13 cellular contexts compared by ENCODE assay signal in genomic region chr9:116647515-116647809, GRCh38. TPM values are rescaled to one million over a fixed set of nuclear protein-coding genes. Genes with fewer than 3 reads are reported as not detected.
A peak's percentile ranks its signal among the peaks of the same experiment; 100 is the strongest.
DNase-seq lines count a peak whose midpoint lies in the region; ATAC-seq and TF ChIP-seq lines count a peak whose summit lies in the region.
"Had no signal": no experiment of that assay in that cellular context is flagged by ENCODE, and none has a peak within 500 bp of the region (broad histone marks: within the 10 kb centered on the region; RNA-seq: fewer than 3 reads in every experiment).

No MANE protein-coding gene starts in this region.

- no peaks in the 10 kb centered on the region for H3K27me3 ChIP-seq in PC-9 (ENCODE audit: insufficient read depth, low read depth)
- H3K27me3 ChIP-seq in right atrium auricular region: no peaks in the 10 kb centered on the region
- H3K27me3 ChIP-seq in testis: no peaks in the 10 kb centered on the region
- no peaks in the 10 kb centered on the region for H3K27me3 ChIP-seq in mesenchymal stem cell (ENCODE audit: control insufficient read depth in 1 of 2, insufficient read depth in 1 of 2, low read length in 2 of 2)
- H3K27me3 ChIP-seq: gastroesophageal sphincter, uterus had no signal

- no peak for DNase-seq in PC-9
- DNase-seq in right atrium auricular region (ENCODE audit: low spot score): peak; percentile 91
- peak; percentile 26 for DNase-seq in testis
- DNase-seq in T-helper 2 cell: no peak
- no peak for DNase-seq in stimulated activated naive CD4-positive, alpha-beta T cell (lab: John Stamatoyannopoulos, UW)
- no peak for DNase-seq in mesenchymal stem cell
- DNase-seq: activated CD4-positive, CD25-positive, alpha-beta regulatory T cell; NCI-H446 treated with DMSO at 0.1 percent for 48 hours; SIG-M5; T-helper 17 cell; uterus had no signal

- H2AFZ ChIP-seq in PC-9 (no peak overlapping the region), mesenchymal stem cell (ENCODE audit: low read depth, low read length) (no peak overlapping the region)

- H3K23ac ChIP-seq in mesenchymal stem cell (ENCODE audit: low read length in 2 of 2): no peak overlapping the region

- no peak overlapping the region for H2BK12ac ChIP-seq in mesenchymal stem cell (ENCODE audit: low read length in 2 of 2)

- H2BK120ac ChIP-seq in mesenchymal stem cell (ENCODE audit: low read depth, low read length): no peak overlapping the region

- H3K4ac ChIP-seq in mesenchymal stem cell (ENCODE audit: low read depth in 1 of 2, low read length in 2 of 2): no peak overlapping the region

- H3K79me1 ChIP-seq in mesenchymal stem cell (replicated peaks; ENCODE audit: low read length, poor library complexity, severe bottlenecking): no peaks in the 10 kb centered on the region

- no peak overlapping the region for H4K8ac ChIP-seq in mesenchymal stem cell (ENCODE audit: low read length)

- peak; percentile 22 for ATAC-seq in GM19395 (IDR thresholded peaks at IDR 0.05; ENCODE audit: unreplicated experiment)
- ATAC-seq: gastroesophageal sphincter, T-helper 17 cell had no signal

- H3K27ac ChIP-seq in PC-9 (no peak overlapping the region), right atrium auricular region (peak overlapping the region; percentile 43 to 83), testis (no peak overlapping the region), mesenchymal stem cell (ENCODE audit: low read length, poor library complexity, severe bottlenecking) (no peak overlapping the region)
- H3K27ac ChIP-seq: gastroesophageal sphincter had no signal

- H3F3A ChIP-seq in PC-9 (ENCODE audit: insufficient read depth, low read depth): no peaks in the 10 kb centered on the region

- H3K36me3 ChIP-seq in PC-9 (ENCODE audit: low read depth) (no peaks in the 10 kb centered on the region), right atrium auricular region (no peaks in the 10 kb centered on the region), testis (ENCODE audit: low read depth, missing control alignments) (no peaks in the 10 kb centered on the region), mesenchymal stem cell (ENCODE audit: control insufficient read depth in 1 of 2, insufficient read depth in 2 of 2, low read depth in 1 of 2, low read length in 2 of 2) (peaks cover 4 to 9% of the 10 kb centered on the region in 2 experiments)
- H3K36me3 ChIP-seq: uterus had no signal

- H2AK5ac ChIP-seq in mesenchymal stem cell (ENCODE audit: low read length, severe bottlenecking): no peak overlapping the region

- TF ChIP-seq CTCF in PC-9 (conservative IDR thresholded peaks at IDR 0.05) (peak; percentile 13; the same call in 1 of the 2 replicates), right atrium auricular region (IDR thresholded peaks at IDR 0.05) (no peak), testis (IDR thresholded peaks at IDR 0.05) (peak in 1 of 3 experiments; percentile 1)

- POLR2A ChIA-PET in PC-9 (lab: Charles Lee; ENCODE audit: unreplicated experiment): interaction anchor here (0.6 kb wide), 1 partner anchor 1055 kb away, joined by 3 read pairs; no protein-coding TSS in a partner anchor

- H3K9me2 ChIP-seq in PC-9 (ENCODE audit: insufficient read depth): no peaks in the 10 kb centered on the region

- H3K18ac ChIP-seq in mesenchymal stem cell (ENCODE audit: low read depth in 1 of 2, low read length in 2 of 2): no peak overlapping the region

- CTCF ChIA-PET in PC-9 (lab: Charles Lee): interaction anchor here (0.6 to 1.2 kb wide), 2 partner anchors 1054 to 1357 kb away, joined by 4 to 5 read pairs; no protein-coding TSS in a partner anchor

- no peaks in the 10 kb centered on the region for H4K20me1 ChIP-seq in PC-9 (ENCODE audit: insufficient read depth)

- no TSS peak for BruUV-seq in PC-9 (replicated peaks; lab: Mats Ljungman, UMichigan)

- no peak for TF ChIP-seq POLR2A in testis (IDR thresholded peaks at IDR 0.05)

- no peak overlapping the region for H3K9ac ChIP-seq in mesenchymal stem cell (ENCODE audit: low read length)

- H3K4me2 ChIP-seq in PC-9: no peak overlapping the region
- H3K4me2 ChIP-seq in mesenchymal stem cell (ENCODE audit: low read length, poor library complexity, severe bottlenecking): no peak overlapping the region

- no peaks in the 10 kb centered on the region for H3K9me3 ChIP-seq in PC-9 (ENCODE audit: insufficient read depth, low read depth)
- H3K9me3 ChIP-seq in right atrium auricular region: no peaks in the 10 kb centered on the region
- no peaks in the 10 kb centered on the region for H3K9me3 ChIP-seq in testis
- H3K9me3 ChIP-seq in mesenchymal stem cell (ENCODE audit: control insufficient read depth, low read length): no peaks in the 10 kb centered on the region
- H3K9me3 ChIP-seq: gastroesophageal sphincter, uterus had no signal

- no peak overlapping the region for H2BK5ac ChIP-seq in mesenchymal stem cell (ENCODE audit: low read depth, low read length, poor library complexity, severe bottlenecking)

- H3K4me1 ChIP-seq in PC-9 (replicated peaks; ENCODE audit: insufficient read depth): no peaks in the 10 kb centered on the region
- peaks cover 0 to 21% of the 10 kb centered on the region in 2 donors for H3K4me1 ChIP-seq in right atrium auricular region
- H3K4me1 ChIP-seq in testis: no peaks in the 10 kb centered on the region
- peaks cover 1% of the 10 kb centered on the region for H3K4me1 ChIP-seq in mesenchymal stem cell (ENCODE audit: control insufficient read depth, insufficient read depth, low read depth, low read length)

- WGBS in testis, 2 donors: 57 to 72% methylated on average over 3 to 4 of the region's 4 CpGs
- 93% methylated on average over 3 of the region's 4 CpGs for WGBS in mesenchymal stem cell

- no peaks in the 10 kb centered on the region for H3K79me2 ChIP-seq in PC-9 (ENCODE audit: low read depth)

- intact Hi-C loops in PC-9 (cut with micrococcal nuclease; ENCODE audit: unreplicated experiment) (loop anchor here (1.0 to 5.0 kb wide), 4 partner anchors 75 to 1054 kb away; partner anchors contain the start of gene PAPPA), testis (cut with DNase I; ENCODE audit: low total_unique reads) (loop anchor here (10.0 kb wide), 1 partner anchor 493 kb away; the partner anchor contains the start of gene PAPPA)

- no peak overlapping the region for H3K4me3 ChIP-seq in PC-9
- no peak overlapping the region for H3K4me3 ChIP-seq in right atrium auricular region
- no peak overlapping the region for H3K4me3 ChIP-seq in testis
- no peak overlapping the region for H3K4me3 ChIP-seq in mesenchymal stem cell (ENCODE audit: insufficient read depth in 1 of 2, low read depth in 1 of 2, low read length in 2 of 2)
- H3K4me3 ChIP-seq: gastroesophageal sphincter, uterus had no signal

- no peak overlapping the region for H3K14ac ChIP-seq in mesenchymal stem cell (ENCODE audit: low read length in 2 of 2)

- no peak overlapping the region for H2BK15ac ChIP-seq in mesenchymal stem cell (ENCODE audit: low read depth, poor library complexity, severe bottlenecking)

- no peak overlapping the region for H4K91ac ChIP-seq in mesenchymal stem cell (ENCODE audit: low read length)

RNA-seq across cellular contexts. Expression of gene TRIM32, which starts 39.6 kb away (rescaled TPM):
- total RNA-seq in PC-9 (2021): 40.5 TPM in 2 replicates
- total RNA-seq in right atrium auricular region: 10 to 100 TPM; 12.2 to 13.9 TPM
- total RNA-seq in testis: 10 to 100 TPM; 12.6 to 15.2 TPM
- polyA plus RNA-seq in testis (ENCODE audit: insufficient read depth, low read depth, low replicate concordance): 12.5 TPM
- 12.1 TPM for polyA plus RNA-seq in mesenchymal stem cell (2013, experiment 1 of 2)
- polyA plus RNA-seq in mesenchymal stem cell (2013, experiment 2 of 2): 11.4 TPM

Comparison
In these comparisons a context has a peak if more than half of its experiments do, and no peak if none do; other contexts are left out.
1. DNase-seq: peak in right atrium auricular region (single experiment) and testis (single experiment); none in PC-9 (0 of 2), T-helper 2 cell (0 of 5), stimulated activated naive CD4-positive, alpha-beta T cell (0 of 6) and mesenchymal stem cell (single experiment).
2. H3K27ac ChIP-seq: peak in right atrium auricular region (2 of 2); none in PC-9 (single experiment), testis (0 of 2) and mesenchymal stem cell (single experiment).